In the genomic region with DNA sequence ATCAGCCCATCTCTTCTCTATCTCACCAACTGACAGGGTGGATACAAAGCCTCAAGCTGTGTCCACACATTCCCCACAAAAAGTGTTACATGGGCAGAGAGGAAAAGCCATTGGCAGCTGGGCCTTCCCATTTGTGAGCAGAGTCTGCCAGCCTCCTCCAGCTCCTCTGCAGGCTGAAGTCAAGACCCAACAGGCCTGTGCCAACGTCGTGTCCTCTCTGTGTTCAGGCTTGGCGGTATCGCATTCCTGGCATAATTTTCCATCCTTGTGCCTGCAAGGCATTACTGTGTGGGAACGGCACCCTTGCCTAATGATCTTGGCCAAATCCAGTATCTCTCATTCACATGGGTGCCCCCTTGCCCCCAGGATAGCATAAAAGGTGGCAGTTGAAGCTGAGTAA, we compare ENCODE assay signal across 12 cellular contexts. TPM values are rescaled to one million over a fixed set of nuclear protein-coding genes. Genes with fewer than 3 reads are reported as not detected.
"Had no signal": no experiment of that assay in that cellular context is flagged by ENCODE, and none has a peak within 500 bp of the region (broad histone marks: within the 10 kb centered on the region; RNA-seq: fewer than 3 reads in every experiment).

No MANE protein-coding gene starts in this region.

- H3K27me3 ChIP-seq: dorsolateral prefrontal cortex had no signal

- H3K4me3 ChIP-seq: dorsolateral prefrontal cortex had no signal

- ATAC-seq: activated CD4-positive, CD25-positive, alpha-beta regulatory T cell treated with anti-CD3 and anti-CD28 coated beads, Interleukin-2, amount 50 U/mL, for 24 hours; activated naive CD4-positive, alpha-beta T cell treated with anti-CD3 and anti-CD28 coated beads, Interleukin-2, amount 50 U/mL, for 72 hours; natural killer cell treated with Interleukin-12 subunit alpha and Interleukin-12 subunit beta and Interleukin-15 and Interleukin-18, amount 100 ng/mL, for 72 hours; stimulated activated naive CD8-positive, alpha-beta T cell treated with anti-CD3 and anti-CD28 coated beads, Interleukin-15, Interleukin-2, amounts not matched to agents 100 U/mL and 50 U/mL, for 24 hours had no signal

- H3K27ac ChIP-seq: dorsolateral prefrontal cortex had no signal

- DNase-seq: activated effector memory CD4-positive, alpha-beta T cell treated with Interleukin-2 at 50 U/mL for 16 hours; activated T-cell treated with anti-CD3 and anti-CD28 coated beads, Interleukin-2, amount 50 U/mL, for 1 hour; amniotic stem cell; dorsolateral prefrontal cortex; glutamatergic neuron; mesenchymal stem cell; stimulated activated CD4-positive, alpha-beta T cell treated with anti-CD3 and anti-CD28 coated beads, Interleukin-2, amount 100 ng/mL, for 48 hours; stimulated activated naive CD8-positive, alpha-beta T cell treated with anti-CD3 and anti-CD28 coated beads, Interleukin-15, Interleukin-2, amounts not matched to agents 100 U/mL and 50 U/mL, for 24 hours; T-helper 2 cell had no signal

RNA-seq across cellular contexts. Expression of gene APCDD1, which starts 41.5 kb away (rescaled TPM):
- total RNA-seq: activated naive CD4-positive, alpha-beta T cell treated with anti-CD3 and anti-CD28 coated beads, Interleukin-2, amount 50 U/mL, for 72 hours; natural killer cell treated with Interleukin-12 subunit alpha and Interleukin-12 subunit beta and Interleukin-15 and Interleukin-18, amount 100 ng/mL, for 72 hours had no signal
